ENCODE assay signal across 18 cellular contexts in the genomic region with DNA sequence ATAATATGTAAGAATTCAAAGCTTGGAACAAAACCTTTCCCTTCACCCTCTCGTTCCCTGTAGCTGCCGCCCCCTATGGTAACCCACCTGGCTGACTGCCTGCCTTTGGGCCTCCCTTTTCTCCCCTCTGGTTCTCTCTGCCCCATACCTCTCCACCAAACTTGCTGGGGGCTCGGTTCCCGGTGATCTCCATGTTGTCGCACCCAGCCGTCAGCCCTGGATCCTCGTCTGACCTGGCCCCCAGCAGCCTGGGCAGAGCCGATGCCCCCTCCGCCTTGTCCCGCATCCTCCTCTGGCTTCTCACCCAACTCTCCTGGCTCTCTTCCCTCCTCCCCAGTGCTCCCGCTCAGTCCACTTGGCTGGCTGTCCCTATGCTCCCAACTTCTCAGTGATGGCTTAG.
"Had no signal": no experiment of that assay in that cellular context is flagged by ENCODE, and none has a peak within 500 bp of the region (broad histone marks: within the 10 kb centered on the region; RNA-seq: fewer than 3 reads in every experiment).

No MANE protein-coding gene starts in this region.

- H3K4me1 ChIP-seq: uterus had no signal

- H3K9me3 ChIP-seq: adrenal gland, ovary, SK-N-SH, uterus had no signal

- H3K9me3 Mint-ChIP-seq: activated naive CD4-positive, alpha-beta T cell treated with anti-CD3 and anti-CD28 coated beads, Interleukin-2, amount 50 U/mL, for 24 hours; neural progenitor cell; T-cell had no signal

- H3K27ac Mint-ChIP-seq: activated naive CD4-positive, alpha-beta T cell treated with anti-CD3 and anti-CD28 coated beads, Interleukin-2, amount 50 U/mL, for 24 hours; neural progenitor cell had no signal

- H3K36me3 ChIP-seq: adrenal gland, neural progenitor cell, ovary, uterus had no signal

- ATAC-seq: T-cell had no signal

- H3K36me3 Mint-ChIP-seq: activated naive CD4-positive, alpha-beta T cell treated with anti-CD3 and anti-CD28 coated beads, Interleukin-2, amount 50 U/mL, for 24 hours; neural progenitor cell; T-cell had no signal

- H3K9ac ChIP-seq: neural progenitor cell, SK-N-SH had no signal

- H3K27me3 ChIP-seq: adrenal gland, neural progenitor cell, ovary, uterus had no signal

- H3K4me3 Mint-ChIP-seq: activated naive CD4-positive, alpha-beta T cell treated with anti-CD3 and anti-CD28 coated beads, Interleukin-2, amount 50 U/mL, for 24 hours; neural progenitor cell; T-cell had no signal

- DNase-seq: activated CD4-positive, alpha-beta T cell treated with anti-CD3 and anti-CD28 coated beads for 1 hour; activated CD4-positive, alpha-beta T cell treated with anti-CD3 and anti-CD28 coated beads, Interleukin-2, amount 50 U/mL, for 4 hours; effector CD4-positive, alpha-beta T cell; foreskin fibroblast; hypothalamus; midbrain; naive B cell; SK-N-SH; stimulated activated CD4-positive, alpha-beta T cell treated with anti-CD3 and anti-CD28 coated beads, Interleukin-1b, Interleukin-23, amount 100 ng/mL, for 48 hours; T-helper 9 cell had no signal

- H3K4me3 ChIP-seq: adrenal gland, coronary artery, lung, neural progenitor cell, ovary, uterus had no signal

- H3K27ac ChIP-seq: adrenal gland, coronary artery, neural progenitor cell, ovary, uterus had no signal
